In genomic region chr1:44812822-44813543, GRCh38 we compare ENCODE assay signal across 9 cellular contexts. TPM values are rescaled to one million over a fixed set of nuclear protein-coding genes. Genes with fewer than 3 reads are reported as not detected.
DNase-seq lines count a peak whose midpoint lies in the region; ATAC-seq, FAIRE-seq and TF ChIP-seq lines count a peak whose summit lies in the region.
"Had no signal": no experiment of that assay in that cellular context is flagged by ENCODE, and none has a peak within 500 bp of the region (broad histone marks: within the 10 kb centered on the region; RNA-seq: fewer than 3 reads in every experiment).

No MANE protein-coding gene starts in this region.

- intact Hi-C loops in activated CD4-positive, alpha-beta T cell treated with anti-CD3 and anti-CD28 coated beads, Interleukin-2, amount 10 ng/mL, durations not matched to agents 24 days and 14 days (cut with micrococcal nuclease): loop anchor here (5.0 kb wide), 2 partner anchors 36 to 874 kb away; partner anchors contain the start of genes GPBP1L1, RPS8 and TMEM69
- intact Hi-C loops in HepG2 (cut with micrococcal nuclease; ENCODE audit: unreplicated experiment) (no loop called here), thyroid gland (cut with DNase I) (no loop called here)

- TF ChIP-seq CTCF in HepG2 (CRISPR knock-in tag; IDR thresholded peaks at IDR 0.05): no peak
- TF ChIP-seq CTCF in thyroid gland (IDR thresholded peaks at IDR 0.05): no peak
- no peak for TF ChIP-seq CTCF in GM10266 (IDR thresholded peaks at IDR 0.05; ENCODE audit: control insufficient read depth, insufficient read depth, low read depth, missing control alignments)

- H2AFZ ChIP-seq in HepG2 (ENCODE audit: low read length): no peak overlapping the region

- WGBS in HepG2 (ENCODE audit: low lambda C conversion rate): 97% methylated on average over 43 of the region's 48 CpGs
- 68 to 73% methylated on average over 24 to 43 of the region's 48 CpGs for WGBS in thyroid gland, 2 donors

- H3K9me3 Mint-ChIP-seq in activated CD4-positive, alpha-beta T cell treated with anti-CD3 and anti-CD28 coated beads, Interleukin-2, amount 10 ng/mL, durations not matched to agents 24 days and 14 days: no peaks in the 10 kb centered on the region

- TF ChIP-seq POLR2A in HepG2 (IDR thresholded peaks at IDR 0.05; ENCODE audit: insufficient read depth in 1 of 2, low read depth in 2 of 2, low read length in 2 of 2) (no peak), thyroid gland (IDR thresholded peaks at IDR 0.05) (no peak)

- H3K4me3 Mint-ChIP-seq in activated CD4-positive, alpha-beta T cell treated with anti-CD3 and anti-CD28 coated beads, Interleukin-2, amount 10 ng/mL, durations not matched to agents 24 days and 14 days: peak overlapping the region; percentile 85

- peak; percentile 61 for DNase-seq in activated CD4-positive, alpha-beta T cell treated with anti-CD3 and anti-CD28 coated beads, Interleukin-2, amount 10 ng/mL, durations not matched to agents 24 days and 14 days
- no peak for DNase-seq in activated CD4-positive, alpha-beta T cell treated with anti-CD3 and anti-CD28 coated beads for 1 hour
- DNase-seq in cerebellar cortex (ENCODE audit: low spot score) (peak; percentile 40), HepG2 (ENCODE audit: low spot score) (no peak), thyroid gland (peak; percentile 40 to 43), GM10266 (ENCODE audit: extremely low spot score) (no peak)
- no peak for DNase-seq in activated CD4-positive, CD25-positive, alpha-beta regulatory T cell (lab: John Stamatoyannopoulos, UW)

- H3K79me2 ChIP-seq in HepG2 (ENCODE audit: insufficient read depth, low read length): peaks cover 11% of the 10 kb centered on the region

- FAIRE-seq in HepG2 (lab: Jason Lieb, UNC): no peak

- no peak for TF ChIP-seq RAD21 in HepG2 (CRISPR knock-in tag; IDR thresholded peaks at IDR 0.05)

- in situ Hi-C loops in HepG2 (cut with HindIII; ENCODE audit: extremely low pct_ligation_motif_present, low pct_unique_long_range_greater_than_20kb): no loop called here

- peaks cover 2% of the 10 kb centered on the region for H3K27me3 Mint-ChIP-seq in activated CD4-positive, alpha-beta T cell treated with anti-CD3 and anti-CD28 coated beads, Interleukin-2, amount 10 ng/mL, durations not matched to agents 24 days and 14 days

- H3K27ac ChIP-seq in HepG2 (ENCODE audit: extremely low read length, insufficient read depth, low read length) (no peak overlapping the region), thyroid gland (peak overlapping the region in 2 of 3 donors; percentile 68 to 80)
- H3K27ac ChIP-seq: SJCRH30 had no signal

- TF ChIP-seq EP300 in HepG2 (IDR thresholded peaks at IDR 0.05; ENCODE audit: low read depth in 2 of 2, low read length in 2 of 2): no peak
- TF ChIP-seq EP300 in HepG2 (CRISPR knock-in tag; IDR thresholded peaks at IDR 0.05; ENCODE audit: borderline replicate concordance): no peak

- no peak overlapping the region for H3K9ac ChIP-seq in HepG2 (ENCODE audit: insufficient read depth, low read depth, low read length)

- POLR2A ChIA-PET in HepG2 (lab: Yijun Ruan, JAX): interaction anchor here (1.5 to 12.9 kb wide), 2 partner anchors 9 to 13 kb away, joined by 4 to 570 read pairs; partner anchors contain the start of gene PLK3

- H3K9me3 ChIP-seq in HepG2 (ENCODE audit: low read length) (no peaks in the 10 kb centered on the region), thyroid gland (no peaks in the 10 kb centered on the region)
- H3K9me3 ChIP-seq: SJCRH30 had no signal

- no peak overlapping the region for H3K4me2 ChIP-seq in HepG2 (ENCODE audit: low read depth, low read length)

- peaks cover 62% of the 10 kb centered on the region for H3K36me3 Mint-ChIP-seq in activated CD4-positive, alpha-beta T cell treated with anti-CD3 and anti-CD28 coated beads, Interleukin-2, amount 10 ng/mL, durations not matched to agents 24 days and 14 days (ENCODE audit: low read depth)

- H3K4me1 Mint-ChIP-seq in activated CD4-positive, alpha-beta T cell treated with anti-CD3 and anti-CD28 coated beads, Interleukin-2, amount 10 ng/mL, durations not matched to agents 24 days and 14 days: peaks cover 67% of the 10 kb centered on the region

- no peak overlapping the region for H3K4me3 ChIP-seq in HepG2 (replicated peaks in 1 of 3; ENCODE audit: insufficient read depth in 1 of 3, low read depth in 2 of 3, low read length in 3 of 3)
- H3K4me3 ChIP-seq in thyroid gland (replicated peaks in 1 of 3): peak overlapping the region in 1 of 3 donors; percentile 23
- H3K4me3 ChIP-seq: SJCRH30 had no signal

- H3K4me1 ChIP-seq in HepG2 (ENCODE audit: insufficient read depth, low read length): peaks cover 53% of the 10 kb centered on the region
- H3K4me1 ChIP-seq in thyroid gland: peaks cover 31 to 53% of the 10 kb centered on the region in 2 donors

- CTCF ChIA-PET in HepG2 (lab: Yijun Ruan, JAX; ENCODE audit: low intra/inter-chr PET ratio, low total read pairs): no interaction called here

- H3K27ac Mint-ChIP-seq in activated CD4-positive, alpha-beta T cell treated with anti-CD3 and anti-CD28 coated beads, Interleukin-2, amount 10 ng/mL, durations not matched to agents 24 days and 14 days: peak overlapping the region; percentile 58

- no peak for ATAC-seq in HepG2
- no peak for ATAC-seq in GM19467 (IDR thresholded peaks at IDR 0.05; ENCODE audit: unreplicated experiment)

- no peaks in the 10 kb centered on the region for H4K20me1 ChIP-seq in HepG2 (ENCODE audit: insufficient read depth, low read length)

- H3K36me3 ChIP-seq in HepG2 (replicated peaks in 1 of 2; ENCODE audit: control insufficient read depth in 1 of 2, insufficient read depth in 2 of 2, low read length in 2 of 2): no peaks in the 10 kb centered on the region
- H3K36me3 ChIP-seq in thyroid gland: no peaks in the 10 kb centered on the region
- H3K36me3 ChIP-seq: SJCRH30 had no signal

- H3K27me3 ChIP-seq in HepG2 (ENCODE audit: control insufficient read depth in 1 of 2, insufficient read depth in 2 of 2, low read length in 2 of 2): no peaks in the 10 kb centered on the region
- no peaks in the 10 kb centered on the region for H3K27me3 ChIP-seq in thyroid gland
- H3K27me3 ChIP-seq: SJCRH30 had no signal

- BruUV-seq in HepG2 (replicated peaks; lab: Mats Ljungman, UMichigan): no TSS peak

RNA-seq across cellular contexts. Expression of gene BTBD19, which starts 4.7 kb away (rescaled TPM):
- 22.2 and 22.7 TPM in 2 replicates for total RNA-seq in activated CD4-positive, alpha-beta T cell treated with anti-CD3 and anti-CD28 coated beads, Interleukin-2, amount 10 ng/mL, durations not matched to agents 24 days and 14 days
- total RNA-seq in HepG2 (2016; rRNA removed; fragmentation: Illumina TruSeq; extraction: Trizol) (1.0 and 2.7 TPM in 2 replicates), thyroid gland (10 to 100 TPM in 2 of 4 donors, 1 to 10 TPM in 2; 7.3 to 14.9 (median 9.2) TPM)
- 0.51 and 0.97 TPM in 2 replicates for total RNA-seq in HepG2 (2016; cell fraction: cytosol; rRNA removed; fragmentation: Illumina TruSeq; extraction: Trizol; ENCODE audit: low read depth)
- total RNA-seq in HepG2 (2016; cell fraction: insoluble cytoplasmic fraction; rRNA removed; fragmentation: Illumina TruSeq; extraction: Trizol): 0.62 and 3.0 TPM in 2 replicates
- 0.87 and 1.1 TPM in 2 replicates for total RNA-seq in HepG2 (2016; cell fraction: membrane; rRNA removed; fragmentation: Illumina TruSeq; extraction: Trizol)
- total RNA-seq in HepG2 (2016; cell fraction: nucleus; rRNA removed; fragmentation: Illumina TruSeq; extraction: Trizol): 3.1 and 5.3 TPM in 2 replicates
- polyA plus RNA-seq in HepG2 (2011; rRNA removed): 6.7 and 8.8 TPM in 2 replicates
- 1.8 and 2.0 TPM in 2 replicates for polyA plus RNA-seq in HepG2 (2011; cell fraction: cytosol; rRNA removed)
- polyA plus RNA-seq in HepG2 (2011; cell fraction: nucleus; rRNA removed): 38.3 and 42.2 TPM in 2 replicates
- 2.6 and 2.7 TPM in 2 replicates for polyA plus RNA-seq in HepG2 (2012)
- 0.37 and 0.49 TPM in 2 replicates for polyA plus RNA-seq in HepG2 (2016; cell fraction: cytosol; fragmentation: Illumina TruSeq; extraction: Trizol; ENCODE audit: low read depth)
- 0.70 and 1.9 TPM in 2 replicates for polyA plus RNA-seq in HepG2 (2016; cell fraction: insoluble cytoplasmic fraction; fragmentation: Illumina TruSeq; extraction: Trizol; ENCODE audit: low read depth)
- 0.30 and 0.79 TPM in 2 replicates for polyA plus RNA-seq in HepG2 (2016; cell fraction: membrane; fragmentation: Illumina TruSeq; extraction: Trizol; ENCODE audit: low read depth)
- 10.8 and 15.7 TPM in 2 replicates for polyA plus RNA-seq in HepG2 (2016; cell fraction: nucleus; fragmentation: Illumina TruSeq; extraction: Trizol; ENCODE audit: insufficient read depth, low read depth)
- polyA minus RNA-seq in HepG2 (2011; rRNA and poly(A)+ RNA removed; ENCODE audit: low replicate concordance): 1.2 and 11.3 TPM in 2 replicates
- 1.8 and 2.0 TPM in 2 replicates for polyA minus RNA-seq in HepG2 (2011; cell fraction: cytosol; rRNA and poly(A)+ RNA removed)
- 12.0 and 16.5 TPM in 2 replicates for polyA minus RNA-seq in HepG2 (2011; cell fraction: nucleus; rRNA and poly(A)+ RNA removed)

RNA-seq across cellular contexts. Expression of gene DYNLT4, which starts 5.8 kb away (rescaled TPM):
- 0.28 TPM in 1 of 2 replicates, not detected in the other for total RNA-seq in activated CD4-positive, alpha-beta T cell treated with anti-CD3 and anti-CD28 coated beads, Interleukin-2, amount 10 ng/mL, durations not matched to agents 24 days and 14 days
- total RNA-seq in HepG2 (2016; rRNA removed; fragmentation: Illumina TruSeq; extraction: Trizol) (0.77 TPM in 1 of 2 replicates, not detected in the other), thyroid gland (1 to 10 TPM in 1 of 4 donors, under 1 TPM in 1, not detected in 2; 0.67 to 1.0 TPM)
- 0.91 and 2.1 TPM in 2 replicates for total RNA-seq in HepG2 (2016; cell fraction: cytosol; rRNA removed; fragmentation: Illumina TruSeq; extraction: Trizol; ENCODE audit: low read depth)
- 0.93 TPM in 1 of 2 replicates, not detected in the other for total RNA-seq in HepG2 (2016; cell fraction: insoluble cytoplasmic fraction; rRNA removed; fragmentation: Illumina TruSeq; extraction: Trizol)
- total RNA-seq in HepG2 (2016; cell fraction: membrane; rRNA removed; fragmentation: Illumina TruSeq; extraction: Trizol): 2.0 and 2.1 TPM in 2 replicates
- 0.91 and 2.1 TPM in 2 replicates for total RNA-seq in HepG2 (2016; cell fraction: nucleus; rRNA removed; fragmentation: Illumina TruSeq; extraction: Trizol)
- not detected in 2 replicates for polyA plus RNA-seq in HepG2 (2011; rRNA removed)
- 0.25 TPM in 1 of 2 replicates, not detected in the other for polyA plus RNA-seq in HepG2 (2011; cell fraction: cytosol; rRNA removed)
- 0.55 and 1.4 TPM in 2 replicates for polyA plus RNA-seq in HepG2 (2011; cell fraction: nucleus; rRNA removed)
- not detected in 2 replicates for polyA plus RNA-seq in HepG2 (2012)
- polyA plus RNA-seq in HepG2 (2016; cell fraction: cytosol; fragmentation: Illumina TruSeq; extraction: Trizol; ENCODE audit: low read depth): not detected in 2 replicates
- not detected in 2 replicates for polyA plus RNA-seq in HepG2 (2016; cell fraction: insoluble cytoplasmic fraction; fragmentation: Illumina TruSeq; extraction: Trizol; ENCODE audit: low read depth)
- not detected in 2 replicates for polyA plus RNA-seq in HepG2 (2016; cell fraction: membrane; fragmentation: Illumina TruSeq; extraction: Trizol; ENCODE audit: low read depth)
- not detected in 2 replicates for polyA plus RNA-seq in HepG2 (2016; cell fraction: nucleus; fragmentation: Illumina TruSeq; extraction: Trizol; ENCODE audit: insufficient read depth, low read depth)
- 3.7 TPM in 1 of 2 replicates, not detected in the other for polyA minus RNA-seq in HepG2 (2011; rRNA and poly(A)+ RNA removed; ENCODE audit: low replicate concordance)
- 0.88 TPM in 1 of 2 replicates, not detected in the other for polyA minus RNA-seq in HepG2 (2011; cell fraction: cytosol; rRNA and poly(A)+ RNA removed)
- polyA minus RNA-seq in HepG2 (2011; cell fraction: nucleus; rRNA and poly(A)+ RNA removed): 3.4 and 10.9 TPM in 2 replicates
- total RNA-seq: SJCRH30 had no signal

RNA-seq across cellular contexts. Expression of gene PLK3, which starts 12.8 kb away (rescaled TPM):
- 190 and 205 TPM in 2 replicates for total RNA-seq in activated CD4-positive, alpha-beta T cell treated with anti-CD3 and anti-CD28 coated beads, Interleukin-2, amount 10 ng/mL, durations not matched to agents 24 days and 14 days
- 4.5 and 9.8 TPM in 2 replicates for total RNA-seq in HepG2 (2016; rRNA removed; fragmentation: Illumina TruSeq; extraction: Trizol)
- total RNA-seq in HepG2 (2016; cell fraction: cytosol; rRNA removed; fragmentation: Illumina TruSeq; extraction: Trizol; ENCODE audit: low read depth): 10.4 and 10.6 TPM in 2 replicates
- total RNA-seq in HepG2 (2016; cell fraction: insoluble cytoplasmic fraction; rRNA removed; fragmentation: Illumina TruSeq; extraction: Trizol): 3.0 and 11.4 TPM in 2 replicates
- 7.7 and 8.3 TPM in 2 replicates for total RNA-seq in HepG2 (2016; cell fraction: membrane; rRNA removed; fragmentation: Illumina TruSeq; extraction: Trizol)
- total RNA-seq in HepG2 (2016; cell fraction: nucleus; rRNA removed; fragmentation: Illumina TruSeq; extraction: Trizol): 14.5 and 18.3 TPM in 2 replicates
- 16.9 and 23.4 TPM in 2 replicates for polyA plus RNA-seq in HepG2 (2011; rRNA removed)
- polyA plus RNA-seq in HepG2 (2011; cell fraction: cytosol; rRNA removed): 7.7 and 8.3 TPM in 2 replicates
- 101 and 106 TPM in 2 replicates for polyA plus RNA-seq in HepG2 (2011; cell fraction: nucleus; rRNA removed)
- polyA plus RNA-seq in HepG2 (2012): 4.3 and 8.5 TPM in 2 replicates
- polyA plus RNA-seq in HepG2 (2016; cell fraction: cytosol; fragmentation: Illumina TruSeq; extraction: Trizol; ENCODE audit: low read depth): 2.2 and 2.4 TPM in 2 replicates
- 5.2 and 6.6 TPM in 2 replicates for polyA plus RNA-seq in HepG2 (2016; cell fraction: insoluble cytoplasmic fraction; fragmentation: Illumina TruSeq; extraction: Trizol; ENCODE audit: low read depth)
- 3.1 and 3.6 TPM in 2 replicates for polyA plus RNA-seq in HepG2 (2016; cell fraction: membrane; fragmentation: Illumina TruSeq; extraction: Trizol; ENCODE audit: low read depth)
- polyA plus RNA-seq in HepG2 (2016; cell fraction: nucleus; fragmentation: Illumina TruSeq; extraction: Trizol; ENCODE audit: insufficient read depth, low read depth): 41.8 and 43.4 TPM in 2 replicates
- polyA minus RNA-seq in HepG2 (2011; rRNA and poly(A)+ RNA removed; ENCODE audit: low replicate concordance): 10.1 and 27.4 TPM in 2 replicates
- 5.1 and 11.4 TPM in 2 replicates for polyA minus RNA-seq in HepG2 (2011; cell fraction: cytosol; rRNA and poly(A)+ RNA removed)
- 37.5 and 48.6 TPM in 2 replicates for polyA minus RNA-seq in HepG2 (2011; cell fraction: nucleus; rRNA and poly(A)+ RNA removed)
- 10 to 100 TPM in 3 of 4 donors, 1 to 10 TPM in 1; 7.4 to 18.4 (median 13.6) TPM for total RNA-seq in thyroid gland

RNA-seq across cellular contexts. Expression of gene BEST4, which starts 25.0 kb away (rescaled TPM):
- 0.77 and 0.83 TPM in 2 replicates for total RNA-seq in activated CD4-positive, alpha-beta T cell treated with anti-CD3 and anti-CD28 coated beads, Interleukin-2, amount 10 ng/mL, durations not matched to agents 24 days and 14 days
- total RNA-seq in HepG2 (2016; rRNA removed; fragmentation: Illumina TruSeq; extraction: Trizol) (1.4 TPM in 2 replicates), thyroid gland (under 1 TPM in 2 of 4 donors, not detected in 2; 0.42 to 0.56 TPM)
- 0.40 and 0.62 TPM in 2 replicates for total RNA-seq in HepG2 (2016; cell fraction: cytosol; rRNA removed; fragmentation: Illumina TruSeq; extraction: Trizol; ENCODE audit: low read depth)
- total RNA-seq in HepG2 (2016; cell fraction: insoluble cytoplasmic fraction; rRNA removed; fragmentation: Illumina TruSeq; extraction: Trizol): 1.4 and 1.5 TPM in 2 replicates
- total RNA-seq in HepG2 (2016; cell fraction: membrane; rRNA removed; fragmentation: Illumina TruSeq; extraction: Trizol): 1.0 TPM in 2 replicates
- 0.63 and 1.2 TPM in 2 replicates for total RNA-seq in HepG2 (2016; cell fraction: nucleus; rRNA removed; fragmentation: Illumina TruSeq; extraction: Trizol)
- 0.71 and 0.77 TPM in 2 replicates for polyA plus RNA-seq in HepG2 (2011; rRNA removed)
- polyA plus RNA-seq in HepG2 (2011; cell fraction: cytosol; rRNA removed): 0.91 and 1.0 TPM in 2 replicates
- polyA plus RNA-seq in HepG2 (2011; cell fraction: nucleus; rRNA removed): 0.93 and 1.1 TPM in 2 replicates
- polyA plus RNA-seq in HepG2 (2012): 1.1 and 1.4 TPM in 2 replicates
- polyA plus RNA-seq in HepG2 (2016; cell fraction: cytosol; fragmentation: Illumina TruSeq; extraction: Trizol; ENCODE audit: low read depth): 0.60 and 0.74 TPM in 2 replicates
- polyA plus RNA-seq in HepG2 (2016; cell fraction: insoluble cytoplasmic fraction; fragmentation: Illumina TruSeq; extraction: Trizol; ENCODE audit: low read depth): 2.0 TPM in 2 replicates
- 0.73 and 0.86 TPM in 2 replicates for polyA plus RNA-seq in HepG2 (2016; cell fraction: membrane; fragmentation: Illumina TruSeq; extraction: Trizol; ENCODE audit: low read depth)
- 1.5 and 1.8 TPM in 2 replicates for polyA plus RNA-seq in HepG2 (2016; cell fraction: nucleus; fragmentation: Illumina TruSeq; extraction: Trizol; ENCODE audit: insufficient read depth, low read depth)
- polyA minus RNA-seq in HepG2 (2011; rRNA and poly(A)+ RNA removed; ENCODE audit: low replicate concordance): 0.26 and 0.35 TPM in 2 replicates
- polyA minus RNA-seq in HepG2 (2011; cell fraction: cytosol; rRNA and poly(A)+ RNA removed): 0.59 and 0.62 TPM in 2 replicates
- 0.25 and 0.52 TPM in 2 replicates for polyA minus RNA-seq in HepG2 (2011; cell fraction: nucleus; rRNA and poly(A)+ RNA removed)
- total RNA-seq: SJCRH30 had no signal

RNA-seq across cellular contexts. Expression of gene PTCH2, which starts 30.1 kb away (rescaled TPM):
- total RNA-seq in activated CD4-positive, alpha-beta T cell treated with anti-CD3 and anti-CD28 coated beads, Interleukin-2, amount 10 ng/mL, durations not matched to agents 24 days and 14 days: 0.78 and 1.0 TPM in 2 replicates
- total RNA-seq in HepG2 (2016; rRNA removed; fragmentation: Illumina TruSeq; extraction: Trizol): 0.18 and 0.60 TPM in 2 replicates
- total RNA-seq in HepG2 (2016; cell fraction: cytosol; rRNA removed; fragmentation: Illumina TruSeq; extraction: Trizol; ENCODE audit: low read depth): 1.0 and 1.3 TPM in 2 replicates
- total RNA-seq in HepG2 (2016; cell fraction: insoluble cytoplasmic fraction; rRNA removed; fragmentation: Illumina TruSeq; extraction: Trizol): 0.36 and 0.52 TPM in 2 replicates
- 0.45 and 0.46 TPM in 2 replicates for total RNA-seq in HepG2 (2016; cell fraction: membrane; rRNA removed; fragmentation: Illumina TruSeq; extraction: Trizol)
- total RNA-seq in HepG2 (2016; cell fraction: nucleus; rRNA removed; fragmentation: Illumina TruSeq; extraction: Trizol): 1.3 and 2.2 TPM in 2 replicates
- 1.5 and 1.7 TPM in 2 replicates for polyA plus RNA-seq in HepG2 (2011; rRNA removed)
- 0.90 and 1.3 TPM in 2 replicates for polyA plus RNA-seq in HepG2 (2011; cell fraction: cytosol; rRNA removed)
- 5.9 and 6.6 TPM in 2 replicates for polyA plus RNA-seq in HepG2 (2011; cell fraction: nucleus; rRNA removed)
- 1.0 and 1.1 TPM in 2 replicates for polyA plus RNA-seq in HepG2 (2012)
- 0.27 and 0.43 TPM in 2 replicates for polyA plus RNA-seq in HepG2 (2016; cell fraction: cytosol; fragmentation: Illumina TruSeq; extraction: Trizol; ENCODE audit: low read depth)
- polyA plus RNA-seq in HepG2 (2016; cell fraction: insoluble cytoplasmic fraction; fragmentation: Illumina TruSeq; extraction: Trizol; ENCODE audit: low read depth): 0.28 and 0.33 TPM in 2 replicates
- polyA plus RNA-seq in HepG2 (2016; cell fraction: membrane; fragmentation: Illumina TruSeq; extraction: Trizol; ENCODE audit: low read depth): 0.42 and 0.57 TPM in 2 replicates
- 2.9 and 3.2 TPM in 2 replicates for polyA plus RNA-seq in HepG2 (2016; cell fraction: nucleus; fragmentation: Illumina TruSeq; extraction: Trizol; ENCODE audit: insufficient read depth, low read depth)
- polyA minus RNA-seq in HepG2 (2011; rRNA and poly(A)+ RNA removed; ENCODE audit: low replicate concordance): 0.26 and 1.5 TPM in 2 replicates
- polyA minus RNA-seq in HepG2 (2011; cell fraction: cytosol; rRNA and poly(A)+ RNA removed): 2.2 and 2.5 TPM in 2 replicates
- 1.2 and 1.3 TPM in 2 replicates for polyA minus RNA-seq in HepG2 (2011; cell fraction: nucleus; rRNA and poly(A)+ RNA removed)
- total RNA-seq in thyroid gland: 1 to 10 TPM in 1 of 4 donors, under 1 TPM in 3; 0.15 to 1.0 (median 0.52) TPM

Comparison
In these comparisons a context has a peak if more than half of its experiments do, and no peak if none do; other contexts are left out.
1. DNase-seq: peak in activated CD4-positive, alpha-beta T cell treated with anti-CD3 and anti-CD28 coated beads, Interleukin-2, amount 10 ng/mL, durations not matched to agents 24 days and 14 days (single experiment), cerebellar cortex (single experiment) and thyroid gland (2 of 2); none in activated CD4-positive, alpha-beta T cell treated with anti-CD3 and anti-CD28 coated beads for 1 hour (single experiment), HepG2 (single experiment), GM10266 (single experiment) and activated CD4-positive, CD25-positive, alpha-beta regulatory T cell (0 of 4).